In the genomic region with DNA sequence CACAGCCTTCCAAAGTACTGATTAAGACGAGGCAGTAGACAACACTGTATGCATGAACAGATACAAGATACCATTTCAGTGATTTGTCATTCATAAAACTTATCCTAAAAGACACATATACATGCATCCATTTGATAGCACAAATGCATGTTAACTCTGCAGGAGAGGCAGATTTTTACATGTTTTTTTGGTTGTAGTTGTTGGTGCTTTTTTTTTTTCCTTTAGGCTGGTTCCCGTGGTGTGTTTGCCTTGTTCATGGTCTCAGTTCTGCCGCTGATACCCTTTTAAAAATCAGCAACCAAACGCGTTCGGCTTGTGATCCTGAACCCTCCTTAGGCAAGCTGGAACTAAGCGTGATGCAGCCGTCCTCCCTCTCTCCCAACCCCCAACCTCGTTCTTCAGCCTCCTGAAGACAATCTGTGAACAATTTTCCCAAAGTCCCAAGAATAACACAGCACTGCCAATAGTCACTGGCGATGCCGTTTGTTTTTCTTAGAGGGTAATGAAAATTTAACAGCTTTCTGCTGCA, we compare ENCODE assay signal across 7 cellular contexts. TPM values are rescaled to one million over a fixed set of nuclear protein-coding genes. Genes with fewer than 3 reads are reported as not detected.
DNase-seq lines count a peak whose midpoint lies in the region; ATAC-seq and TF ChIP-seq lines count a peak whose summit lies in the region.

No MANE protein-coding gene starts in this region.

- peak overlapping the region in 14 of 21 experiments; percentile 12 to 90 (median 84) for H3K27ac ChIP-seq in skin epidermis

- H3K4me3 ChIP-seq in HFF-Myc (replicated peaks; ENCODE audit: low read depth, low read length): peak overlapping the region; percentile 71
- H3K4me3 ChIP-seq in iPS-18c (ENCODE audit: insufficient read depth, low read depth, low read length): peak overlapping the region; percentile 64
- peak overlapping the region; percentile 59 to 85 (median 68) for H3K4me3 ChIP-seq in skin epidermis

- H3K4me1 Mint-ChIP-seq in activated T-helper 17 cell treated with anti-CD3 and anti-CD28 coated beads, Interleukin-2, amount 50 U/mL, for 72 hours: peaks cover 11% of the 10 kb centered on the region

- no peaks in the 10 kb centered on the region for H3K36me3 Mint-ChIP-seq in activated T-helper 17 cell treated with anti-CD3 and anti-CD28 coated beads, Interleukin-2, amount 50 U/mL, for 72 hours (ENCODE audit: low read depth)

- H3K9me3 Mint-ChIP-seq in activated T-helper 17 cell treated with anti-CD3 and anti-CD28 coated beads, Interleukin-2, amount 50 U/mL, for 72 hours: no peaks in the 10 kb centered on the region

- H3K27ac Mint-ChIP-seq in activated T-helper 17 cell treated with anti-CD3 and anti-CD28 coated beads, Interleukin-2, amount 50 U/mL, for 72 hours: no peak overlapping the region

- H3K27me3 Mint-ChIP-seq in activated T-helper 17 cell treated with anti-CD3 and anti-CD28 coated beads, Interleukin-2, amount 50 U/mL, for 72 hours: peaks cover 46% of the 10 kb centered on the region

- H3K4me3 Mint-ChIP-seq in activated T-helper 17 cell treated with anti-CD3 and anti-CD28 coated beads, Interleukin-2, amount 50 U/mL, for 72 hours: peak overlapping the region; percentile 58

- no peak for DNase-seq in HFF-Myc (ENCODE audit: extremely low read depth, low read depth)
- DNase-seq in effector CD4-positive, alpha-beta T cell: no peak
- DNase-seq in NCI-H1694 treated with DMSO at 0.1 percent for 48 hours (lab: John Stamatoyannopoulos, UW): no peak

- TF ChIP-seq CTCF in HFF-Myc (IDR thresholded peaks at IDR 0.05; ENCODE audit: low read depth, low read length, missing control alignments): no peak

- no peaks in the 10 kb centered on the region for H3K9me3 ChIP-seq in iPS-18c (ENCODE audit: control insufficient read depth, insufficient read depth, low read length)

- ATAC-seq in activated T-helper 17 cell treated with anti-CD3 and anti-CD28 coated beads, Interleukin-2, amount 50 U/mL, for 72 hours (replicated peaks): no peak
- ATAC-seq in GM18861 (IDR thresholded peaks at IDR 0.05; ENCODE audit: unreplicated experiment): no peak

RNA-seq across cellular contexts. Expression of a gene that starts 1.2 kb away (rescaled TPM):
- total RNA-seq in activated T-helper 17 cell treated with anti-CD3 and anti-CD28 coated beads, Interleukin-2, amount 50 U/mL, for 72 hours: not detected
